ENCODE assay signal across 26 cellular contexts in the genomic region with DNA sequence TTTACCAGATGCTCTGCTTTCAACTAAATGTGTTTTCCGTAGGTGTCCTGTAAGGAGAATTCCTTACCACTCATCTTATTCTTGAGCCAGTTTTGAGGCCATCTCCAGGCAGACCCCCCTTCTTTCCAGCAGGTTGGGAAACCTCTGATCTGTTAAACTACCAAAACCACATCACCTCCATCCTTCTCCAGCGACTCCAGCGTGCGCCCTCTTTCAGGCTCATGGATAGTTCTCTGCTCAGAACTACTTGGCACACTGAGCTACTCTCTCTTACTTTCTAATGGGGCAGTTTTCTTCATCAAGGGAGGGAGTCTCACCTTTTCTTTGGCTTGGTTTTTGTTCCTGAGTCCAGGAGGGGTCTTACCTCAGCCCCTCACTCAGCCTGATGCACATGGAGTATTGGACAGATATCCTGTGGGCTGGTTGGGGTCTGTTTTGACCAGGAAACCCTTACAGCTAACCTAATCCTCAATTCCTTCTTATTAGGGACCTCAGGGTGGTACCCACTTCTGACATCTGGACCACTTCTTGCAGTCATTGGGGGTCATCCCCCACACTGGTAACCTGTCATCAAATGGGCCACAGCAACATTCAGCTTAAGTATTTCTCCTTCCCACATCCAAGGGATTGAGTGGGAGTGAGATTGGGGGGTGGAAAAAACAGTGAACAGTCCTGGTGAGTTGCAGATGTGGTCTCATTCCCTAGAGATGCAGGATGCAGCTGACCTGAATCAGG. TPM values are rescaled to one million over a fixed set of nuclear protein-coding genes. Genes with fewer than 3 reads are reported as not detected.
"Had no signal": no experiment of that assay in that cellular context is flagged by ENCODE, and none has a peak within 500 bp of the region (broad histone marks: within the 10 kb centered on the region; RNA-seq: fewer than 3 reads in every experiment).

No MANE protein-coding gene starts in this region.

- H3K36me3 Mint-ChIP-seq: activated naive CD8-positive, alpha-beta T cell treated with anti-CD3 and anti-CD28 coated beads, Interleukin-2, amount 10 ng/mL, durations not matched to agents 7 days and 5 days; natural killer cell had no signal

- H3K4me1 ChIP-seq: colonic mucosa, pancreas, upper lobe of right lung had no signal

- DNase-seq: activated B cell treated with CpG ODN at 0.5 μM for 24 hours; activated CD4-positive, alpha-beta T cell treated with anti-CD3 and anti-CD28 coated beads for 36 hours; activated CD4-positive, alpha-beta T cell treated with anti-CD3 and anti-CD28 coated beads, Interleukin-2, amount 50 U/mL, for 4 hours; activated effector memory CD4-positive, alpha-beta T cell treated with Interleukin-2 at 50 U/mL for 16 hours; activated naive CD4-positive, alpha-beta T cell treated with anti-CD3 and anti-CD28 coated beads for 36 hours; activated naive CD8-positive, alpha-beta T cell treated with anti-CD3 and anti-CD28 coated beads, Interleukin-2, amount 10 ng/mL, durations not matched to agents 7 days and 5 days; activated T-cell treated with anti-CD3 and anti-CD28 coated beads, Interleukin-2, amount 50 U/mL, for 48 hours; amygdala; effector memory CD8-positive, alpha-beta T cell; glutamatergic neuron; hippocampal formation; midbrain; natural killer cell; pancreas; stimulated activated CD4-positive, alpha-beta T cell treated with anti-CD3 and anti-CD28 coated beads, Interleukin-4, amount 100 ng/mL, for 1 hour; stimulated activated naive CD4-positive, alpha-beta T cell treated with Interleukin-2 at 50 U/mL for 16 hours; upper lobe of right lung had no signal

- H3K4me3 Mint-ChIP-seq: activated B cell treated with CpG ODN at 0.5 μM for 24 hours; activated CD4-positive, alpha-beta T cell treated with anti-CD3 and anti-CD28 coated beads for 36 hours; activated naive CD4-positive, alpha-beta T cell treated with anti-CD3 and anti-CD28 coated beads for 36 hours; activated naive CD8-positive, alpha-beta T cell treated with anti-CD3 and anti-CD28 coated beads, Interleukin-2, amount 10 ng/mL, durations not matched to agents 7 days and 5 days; effector memory CD8-positive, alpha-beta T cell; natural killer cell; T-helper 1 cell treated with Interleukin-12 subunit alpha and Interleukin-12 subunit beta and Interleukin-4 antibody, amounts not matched to agents 30 μg/mL and 1 μg/mL, for 36 hours had no signal

- H3K36me3 ChIP-seq: colonic mucosa, left ventricle myocardium inferior, pancreas, thoracic aorta, upper lobe of right lung had no signal

- H3K4me3 ChIP-seq: colonic mucosa, dorsolateral prefrontal cortex, left ventricle myocardium inferior, pancreas, thoracic aorta, upper lobe of right lung had no signal

- H3K9me3 Mint-ChIP-seq: activated B cell treated with CpG ODN at 0.5 μM for 24 hours; activated naive CD4-positive, alpha-beta T cell treated with anti-CD3 and anti-CD28 coated beads for 36 hours; activated naive CD8-positive, alpha-beta T cell treated with anti-CD3 and anti-CD28 coated beads, Interleukin-2, amount 10 ng/mL, durations not matched to agents 7 days and 5 days; effector memory CD8-positive, alpha-beta T cell; natural killer cell; T-helper 1 cell treated with Interleukin-12 subunit alpha and Interleukin-12 subunit beta and Interleukin-4 antibody, amounts not matched to agents 30 μg/mL and 1 μg/mL, for 36 hours had no signal

- ATAC-seq: activated CD4-positive, alpha-beta T cell treated with anti-CD3 and anti-CD28 coated beads for 36 hours; effector memory CD8-positive, alpha-beta T cell; esophagus mucosa; natural killer cell had no signal

- H3K27ac Mint-ChIP-seq: activated B cell treated with CpG ODN at 0.5 μM for 24 hours; activated CD4-positive, alpha-beta T cell treated with anti-CD3 and anti-CD28 coated beads for 36 hours; activated naive CD4-positive, alpha-beta T cell treated with anti-CD3 and anti-CD28 coated beads for 36 hours; activated naive CD8-positive, alpha-beta T cell treated with anti-CD3 and anti-CD28 coated beads, Interleukin-2, amount 10 ng/mL, durations not matched to agents 7 days and 5 days; effector memory CD8-positive, alpha-beta T cell; natural killer cell; T-helper 1 cell treated with Interleukin-12 subunit alpha and Interleukin-12 subunit beta and Interleukin-4 antibody, amounts not matched to agents 30 μg/mL and 1 μg/mL, for 36 hours had no signal

- H3K27me3 Mint-ChIP-seq: activated B cell treated with CpG ODN at 0.5 μM for 24 hours; activated CD4-positive, alpha-beta T cell treated with anti-CD3 and anti-CD28 coated beads for 36 hours; activated naive CD8-positive, alpha-beta T cell treated with anti-CD3 and anti-CD28 coated beads, Interleukin-2, amount 10 ng/mL, durations not matched to agents 7 days and 5 days had no signal

- FAIRE-seq: bronchial epithelial cell, endothelial cell of umbilical vein, frontal cortex, pancreas had no signal

- H3K4me1 Mint-ChIP-seq: activated B cell treated with CpG ODN at 0.5 μM for 24 hours; activated CD4-positive, alpha-beta T cell treated with anti-CD3 and anti-CD28 coated beads for 36 hours; activated naive CD8-positive, alpha-beta T cell treated with anti-CD3 and anti-CD28 coated beads, Interleukin-2, amount 10 ng/mL, durations not matched to agents 7 days and 5 days; natural killer cell had no signal

- H3K9me3 ChIP-seq: colonic mucosa, pancreas, thoracic aorta, upper lobe of right lung had no signal

- H3K27me3 ChIP-seq: colonic mucosa, dorsolateral prefrontal cortex, pancreas, upper lobe of right lung had no signal

- H3K27ac ChIP-seq: colonic mucosa, left ventricle myocardium inferior, pancreas, thoracic aorta, upper lobe of right lung had no signal

RNA-seq across cellular contexts. Expression of a gene that starts 5.2 kb away (rescaled TPM):
- total RNA-seq: activated B cell treated with CpG ODN at 0.5 μM for 24 hours, bronchial epithelial cell, endothelial cell of umbilical vein, esophagus mucosa, left ventricle myocardium inferior, thoracic aorta had no signal
